ENCODE assay signal across 33 cellular contexts in genomic region chr13:58921129-58921528, GRCh38.
"Had no signal": no experiment of that assay in that cellular context is flagged by ENCODE, and none has a peak within 500 bp of the region (broad histone marks: within the 10 kb centered on the region; RNA-seq: fewer than 3 reads in every experiment).

No MANE protein-coding gene starts in this region.

- H3K27me3 ChIP-seq: adrenal gland, breast epithelium, cardiac muscle cell, colonic mucosa, esophagus squamous epithelium had no signal

- H3K27ac Mint-ChIP-seq: activated CD4-positive, alpha-beta memory T cell treated with anti-CD3 and anti-CD28 coated beads for 36 hours; activated CD4-positive, alpha-beta T cell treated with anti-CD3 and anti-CD28 coated beads for 36 hours; activated CD4-positive, alpha-beta T cell treated with anti-CD3 and anti-CD28 coated beads, Interleukin-2, amount 10 ng/mL, durations not matched to agents 24 days and 14 days; activated CD8-positive, alpha-beta memory T cell treated with anti-CD3 and anti-CD28 coated beads, Interleukin-2, amount 10 ng/mL, durations not matched to agents 7 days and 5 days; activated CD8-positive, alpha-beta T cell treated with anti-CD3 and anti-CD28 coated beads, Interleukin-2, amount 10 ng/mL, durations not matched to agents 7 days and 5 days; activated naive CD4-positive, alpha-beta T cell treated with anti-CD3 and anti-CD28 coated beads for 36 hours; activated naive CD4-positive, alpha-beta T cell treated with anti-CD3 and anti-CD28 coated beads, Interleukin-2, amount 50 U/mL, for 24 hours; activated naive CD8-positive, alpha-beta T cell treated with anti-CD3 and anti-CD28 coated beads for 36 hours; activated naive CD8-positive, alpha-beta T cell treated with anti-CD3 and anti-CD28 coated beads, Interleukin-2, amount 50 U/mL, for 24 hours; activated T-helper 1 cell treated with anti-CD3 and anti-CD28 coated beads, Interleukin-12 subunit alpha, Interleukin-12 subunit beta, Interleukin-2, Interleukin-4 antibody, amounts not matched to agents 30 ng/mL and 10 ng/mL and 1 ng/mL, durations not matched to agents 14 hours and 24 hours and 36 hours; activated T-helper 2 cell treated with anti-CD3 and anti-CD28 coated beads, Interferon-gamma antibody, Interleukin-2, Interleukin-4, amounts not matched to agents 10 μg/mL and 5 μg/mL and 100 μg/mL, durations not matched to agents 14 hours and 24 hours and 36 hours; brain had no signal

- H3K36me3 ChIP-seq: adrenal gland, breast epithelium, cardiac muscle cell, colonic mucosa, esophagus squamous epithelium had no signal

- H3K27me3 Mint-ChIP-seq: activated CD4-positive, alpha-beta memory T cell treated with anti-CD3 and anti-CD28 coated beads for 36 hours; activated CD4-positive, alpha-beta T cell treated with anti-CD3 and anti-CD28 coated beads for 36 hours; activated CD4-positive, alpha-beta T cell treated with anti-CD3 and anti-CD28 coated beads, Interleukin-2, amount 10 ng/mL, durations not matched to agents 24 days and 14 days; activated CD8-positive, alpha-beta memory T cell treated with anti-CD3 and anti-CD28 coated beads, Interleukin-2, amount 10 ng/mL, durations not matched to agents 7 days and 5 days; activated naive CD4-positive, alpha-beta T cell treated with anti-CD3 and anti-CD28 coated beads, Interleukin-2, amount 50 U/mL, for 24 hours; activated naive CD8-positive, alpha-beta T cell treated with anti-CD3 and anti-CD28 coated beads for 36 hours; activated naive CD8-positive, alpha-beta T cell treated with anti-CD3 and anti-CD28 coated beads, Interleukin-2, amount 50 U/mL, for 24 hours; brain had no signal

- H3K4me1 ChIP-seq: adrenal gland, breast epithelium, colonic mucosa, esophagus squamous epithelium had no signal

- H3K36me3 Mint-ChIP-seq: activated CD4-positive, alpha-beta memory T cell treated with anti-CD3 and anti-CD28 coated beads for 36 hours; activated CD8-positive, alpha-beta memory T cell treated with anti-CD3 and anti-CD28 coated beads, Interleukin-2, amount 10 ng/mL, durations not matched to agents 7 days and 5 days; activated naive CD4-positive, alpha-beta T cell treated with anti-CD3 and anti-CD28 coated beads, Interleukin-2, amount 50 U/mL, for 24 hours; activated naive CD8-positive, alpha-beta T cell treated with anti-CD3 and anti-CD28 coated beads for 36 hours; brain had no signal

- H3K4me1 Mint-ChIP-seq: activated CD4-positive, alpha-beta T cell treated with anti-CD3 and anti-CD28 coated beads for 36 hours; activated CD4-positive, alpha-beta T cell treated with anti-CD3 and anti-CD28 coated beads, Interleukin-2, amount 10 ng/mL, durations not matched to agents 24 days and 14 days; activated CD8-positive, alpha-beta memory T cell treated with anti-CD3 and anti-CD28 coated beads, Interleukin-2, amount 10 ng/mL, durations not matched to agents 7 days and 5 days; activated naive CD4-positive, alpha-beta T cell treated with anti-CD3 and anti-CD28 coated beads, Interleukin-2, amount 50 U/mL, for 24 hours; activated naive CD8-positive, alpha-beta T cell treated with anti-CD3 and anti-CD28 coated beads for 36 hours; activated naive CD8-positive, alpha-beta T cell treated with anti-CD3 and anti-CD28 coated beads, Interleukin-2, amount 50 U/mL, for 24 hours; brain had no signal

- FAIRE-seq: endometrium, endothelial cell of umbilical vein had no signal

- H3K9me3 ChIP-seq: adrenal gland, breast epithelium, esophagus squamous epithelium had no signal

- H3K4me3 Mint-ChIP-seq: activated CD4-positive, alpha-beta memory T cell treated with anti-CD3 and anti-CD28 coated beads for 36 hours; activated CD4-positive, alpha-beta T cell treated with anti-CD3 and anti-CD28 coated beads for 36 hours; activated CD4-positive, alpha-beta T cell treated with anti-CD3 and anti-CD28 coated beads, Interleukin-2, amount 10 ng/mL, durations not matched to agents 24 days and 14 days; activated CD8-positive, alpha-beta memory T cell treated with anti-CD3 and anti-CD28 coated beads, Interleukin-2, amount 10 ng/mL, durations not matched to agents 7 days and 5 days; activated CD8-positive, alpha-beta T cell treated with anti-CD3 and anti-CD28 coated beads, Interleukin-2, amount 10 ng/mL, durations not matched to agents 7 days and 5 days; activated naive CD4-positive, alpha-beta T cell treated with anti-CD3 and anti-CD28 coated beads for 36 hours; activated naive CD4-positive, alpha-beta T cell treated with anti-CD3 and anti-CD28 coated beads, Interleukin-2, amount 50 U/mL, for 24 hours; activated naive CD8-positive, alpha-beta T cell treated with anti-CD3 and anti-CD28 coated beads for 36 hours; activated naive CD8-positive, alpha-beta T cell treated with anti-CD3 and anti-CD28 coated beads, Interleukin-2, amount 50 U/mL, for 24 hours; activated T-helper 1 cell treated with anti-CD3 and anti-CD28 coated beads, Interleukin-12 subunit alpha, Interleukin-12 subunit beta, Interleukin-2, Interleukin-4 antibody, amounts not matched to agents 30 ng/mL and 10 ng/mL and 1 ng/mL, durations not matched to agents 14 hours and 24 hours and 36 hours; brain had no signal

- ATAC-seq: activated CD4-positive, alpha-beta T cell treated with anti-CD3 and anti-CD28 coated beads for 36 hours; activated CD8-positive, alpha-beta memory T cell treated with anti-CD3 and anti-CD28 coated beads, Interleukin-2, amount 10 ng/mL, durations not matched to agents 7 days and 5 days; activated CD8-positive, alpha-beta T cell treated with anti-CD3 and anti-CD28 coated beads, Interleukin-2, amount 10 ng/mL, durations not matched to agents 7 days and 5 days; activated naive CD8-positive, alpha-beta T cell treated with anti-CD3 and anti-CD28 coated beads, Interleukin-2, amount 50 U/mL, for 24 hours had no signal

- DNase-seq: activated CD4-positive, alpha-beta memory T cell treated with anti-CD3 and anti-CD28 coated beads for 36 hours; activated CD4-positive, alpha-beta T cell treated with anti-CD3 and anti-CD28 coated beads for 36 hours; activated CD4-positive, alpha-beta T cell treated with anti-CD3 and anti-CD28 coated beads, Interleukin-2, amount 10 ng/mL, durations not matched to agents 24 days and 14 days; activated CD4-positive, CD25-positive, alpha-beta regulatory T cell; activated CD4-positive, CD25-positive, alpha-beta regulatory T cell treated with anti-CD3 and anti-CD28 coated beads, Interleukin-2, amount 50 U/mL, for 72 hours; activated CD8-positive, alpha-beta memory T cell treated with anti-CD3 and anti-CD28 coated beads, Interleukin-2, amount 10 ng/mL, durations not matched to agents 7 days and 5 days; activated CD8-positive, alpha-beta memory T cell treated with anti-CD3 and anti-CD28 coated beads, Interleukin-2, amount 50 U/mL, for 4 hours; activated CD8-positive, alpha-beta T cell treated with anti-CD3 and anti-CD28 coated beads, Interleukin-2, amount 10 ng/mL, durations not matched to agents 7 days and 5 days; activated effector memory CD4-positive, alpha-beta T cell treated with anti-CD3 and anti-CD28 coated beads, Interleukin-2, amount 50 U/mL, for 16 hours; activated naive CD4-positive, alpha-beta T cell treated with anti-CD3 and anti-CD28 coated beads for 36 hours; activated naive CD8-positive, alpha-beta T cell treated with anti-CD3 and anti-CD28 coated beads for 36 hours; activated naive CD8-positive, alpha-beta T cell treated with anti-CD3 and anti-CD28 coated beads, Interleukin-2, amount 50 U/mL, for 24 hours; activated T-cell treated with anti-CD3 and anti-CD28 coated beads, Interleukin-2, amount 50 U/mL, for 1 hour; activated T-cell treated with anti-CD3 and anti-CD28 coated beads, Interleukin-2, amount 50 U/mL, for 48 hours; adrenal gland; amygdala; aorta; central memory CD4-positive, alpha-beta T cell; cerebellar nuclear complex; colonic mucosa; effector CD8-positive, alpha-beta T cell; esophagus squamous epithelium; foreskin melanocyte; T-helper 2 cell had no signal

- H3K9me3 Mint-ChIP-seq: activated CD4-positive, alpha-beta T cell treated with anti-CD3 and anti-CD28 coated beads, Interleukin-2, amount 10 ng/mL, durations not matched to agents 24 days and 14 days; activated naive CD4-positive, alpha-beta T cell treated with anti-CD3 and anti-CD28 coated beads for 36 hours; activated naive CD8-positive, alpha-beta T cell treated with anti-CD3 and anti-CD28 coated beads for 36 hours; activated T-helper 1 cell treated with anti-CD3 and anti-CD28 coated beads, Interleukin-12 subunit alpha, Interleukin-12 subunit beta, Interleukin-2, Interleukin-4 antibody, amounts not matched to agents 30 ng/mL and 10 ng/mL and 1 ng/mL, durations not matched to agents 14 hours and 24 hours and 36 hours; brain had no signal

- H3K4me3 ChIP-seq: adrenal gland, breast epithelium, cardiac muscle cell, colonic mucosa, esophagus squamous epithelium had no signal

- H3K27ac ChIP-seq: adrenal gland, breast epithelium, cardiac muscle cell, colonic mucosa, epithelial cell of prostate, esophagus squamous epithelium had no signal
